In genomic region chr6:43798688-43799444, GRCh38 we compare ENCODE assay signal across 1 cellular context.
TF ChIP-seq lines count a peak whose summit lies in the region.

No MANE protein-coding gene starts in this region.

TF ChIP-seq in HepG2, 621 proteins besides CTCF, POLR2A, EP300 and RAD21 (continued from another document and continues in another):
- TF ChIP-seq, protein P1, sequence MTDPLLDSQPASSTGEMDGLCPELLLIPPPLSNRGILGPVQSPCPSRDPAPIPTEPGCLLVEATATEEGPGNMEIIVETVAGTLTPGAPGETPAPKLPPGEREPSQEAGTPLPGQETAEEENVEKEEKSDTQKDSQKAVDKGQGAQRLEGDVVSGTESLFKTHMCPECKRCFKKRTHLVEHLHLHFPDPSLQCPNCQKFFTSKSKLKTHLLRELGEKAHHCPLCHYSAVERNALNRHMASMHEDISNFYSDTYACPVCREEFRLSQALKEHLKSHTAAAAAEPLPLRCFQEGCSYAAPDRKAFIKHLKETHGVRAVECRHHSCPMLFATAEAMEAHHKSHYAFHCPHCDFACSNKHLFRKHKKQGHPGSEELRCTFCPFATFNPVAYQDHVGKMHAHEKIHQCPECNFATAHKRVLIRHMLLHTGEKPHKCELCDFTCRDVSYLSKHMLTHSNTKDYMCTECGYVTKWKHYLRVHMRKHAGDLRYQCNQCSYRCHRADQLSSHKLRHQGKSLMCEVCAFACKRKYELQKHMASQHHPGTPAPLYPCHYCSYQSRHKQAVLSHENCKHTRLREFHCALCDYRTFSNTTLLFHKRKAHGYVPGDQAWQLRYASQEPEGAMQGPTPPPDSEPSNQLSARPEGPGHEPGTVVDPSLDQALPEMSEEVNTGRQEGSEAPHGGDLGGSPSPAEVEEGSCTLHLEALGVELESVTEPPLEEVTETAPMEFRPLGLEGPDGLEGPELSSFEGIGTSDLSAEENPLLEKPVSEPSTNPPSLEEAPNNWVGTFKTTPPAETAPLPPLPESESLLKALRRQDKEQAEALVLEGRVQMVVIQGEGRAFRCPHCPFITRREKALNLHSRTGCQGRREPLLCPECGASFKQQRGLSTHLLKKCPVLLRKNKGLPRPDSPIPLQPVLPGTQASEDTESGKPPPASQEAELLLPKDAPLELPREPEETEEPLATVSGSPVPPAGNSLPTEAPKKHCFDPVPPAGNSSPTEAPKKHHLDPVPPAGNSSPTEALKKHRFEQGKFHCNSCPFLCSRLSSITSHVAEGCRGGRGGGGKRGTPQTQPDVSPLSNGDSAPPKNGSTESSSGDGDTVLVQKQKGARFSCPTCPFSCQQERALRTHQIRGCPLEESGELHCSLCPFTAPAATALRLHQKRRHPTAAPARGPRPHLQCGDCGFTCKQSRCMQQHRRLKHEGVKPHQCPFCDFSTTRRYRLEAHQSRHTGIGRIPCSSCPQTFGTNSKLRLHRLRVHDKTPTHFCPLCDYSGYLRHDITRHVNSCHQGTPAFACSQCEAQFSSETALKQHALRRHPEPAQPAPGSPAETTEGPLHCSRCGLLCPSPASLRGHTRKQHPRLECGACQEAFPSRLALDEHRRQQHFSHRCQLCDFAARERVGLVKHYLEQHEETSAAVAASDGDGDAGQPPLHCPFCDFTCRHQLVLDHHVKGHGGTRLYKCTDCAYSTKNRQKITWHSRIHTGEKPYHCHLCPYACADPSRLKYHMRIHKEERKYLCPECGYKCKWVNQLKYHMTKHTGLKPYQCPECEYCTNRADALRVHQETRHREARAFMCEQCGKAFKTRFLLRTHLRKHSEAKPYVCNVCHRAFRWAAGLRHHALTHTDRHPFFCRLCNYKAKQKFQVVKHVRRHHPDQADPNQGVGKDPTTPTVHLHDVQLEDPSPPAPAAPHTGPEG (CRISPR knock-in tag; IDR thresholded peaks at IDR 0.05) = no peak
- no peak for TF ChIP-seq ATAD3A (CRISPR knock-in tag; IDR thresholded peaks at IDR 0.05)
- peak; percentile 46; the same call in 1 of the 2 replicates for TF ChIP-seq MYC (CRISPR knock-in tag; IDR thresholded peaks at IDR 0.05; ENCODE audit: borderline replicate concordance)
- no peak for TF ChIP-seq HNRNPLL (IDR thresholded peaks at IDR 0.05; ENCODE audit: low read depth, low read length, poor library complexity, severe bottlenecking)
- no peak for TF ChIP-seq ZNF101 (CRISPR knock-in tag; IDR thresholded peaks at IDR 0.05; ENCODE audit: borderline replicate concordance, low read depth)
- TF ChIP-seq CHD4 (IDR thresholded peaks at IDR 0.05; ENCODE audit: borderline replicate concordance, low read length) = no peak
- TF ChIP-seq ZSCAN31 (CRISPR knock-in tag; IDR thresholded peaks at IDR 0.05; ENCODE audit: low read depth) = no peak
- TF ChIP-seq, protein P2, sequence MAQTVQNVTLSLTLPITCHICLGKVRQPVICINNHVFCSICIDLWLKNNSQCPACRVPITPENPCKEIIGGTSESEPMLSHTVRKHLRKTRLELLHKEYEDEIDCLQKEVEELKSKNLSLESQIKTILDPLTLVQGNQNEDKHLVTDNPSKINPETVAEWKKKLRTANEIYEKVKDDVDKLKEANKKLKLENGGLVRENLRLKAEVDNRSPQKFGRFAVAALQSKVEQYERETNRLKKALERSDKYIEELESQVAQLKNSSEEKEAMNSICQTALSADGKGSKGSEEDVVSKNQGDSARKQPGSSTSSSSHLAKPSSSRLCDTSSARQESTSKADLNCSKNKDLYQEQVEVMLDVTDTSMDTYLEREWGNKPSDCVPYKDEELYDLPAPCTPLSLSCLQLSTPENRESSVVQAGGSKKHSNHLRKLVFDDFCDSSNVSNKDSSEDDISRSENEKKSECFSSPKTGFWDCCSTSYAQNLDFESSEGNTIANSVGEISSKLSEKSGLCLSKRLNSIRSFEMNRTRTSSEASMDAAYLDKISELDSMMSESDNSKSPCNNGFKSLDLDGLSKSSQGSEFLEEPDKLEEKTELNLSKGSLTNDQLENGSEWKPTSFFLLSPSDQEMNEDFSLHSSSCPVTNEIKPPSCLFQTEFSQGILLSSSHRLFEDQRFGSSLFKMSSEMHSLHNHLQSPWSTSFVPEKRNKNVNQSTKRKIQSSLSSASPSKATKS (CRISPR knock-in tag; IDR thresholded peaks at IDR 0.05) = no peak
- TF ChIP-seq, protein P3, sequence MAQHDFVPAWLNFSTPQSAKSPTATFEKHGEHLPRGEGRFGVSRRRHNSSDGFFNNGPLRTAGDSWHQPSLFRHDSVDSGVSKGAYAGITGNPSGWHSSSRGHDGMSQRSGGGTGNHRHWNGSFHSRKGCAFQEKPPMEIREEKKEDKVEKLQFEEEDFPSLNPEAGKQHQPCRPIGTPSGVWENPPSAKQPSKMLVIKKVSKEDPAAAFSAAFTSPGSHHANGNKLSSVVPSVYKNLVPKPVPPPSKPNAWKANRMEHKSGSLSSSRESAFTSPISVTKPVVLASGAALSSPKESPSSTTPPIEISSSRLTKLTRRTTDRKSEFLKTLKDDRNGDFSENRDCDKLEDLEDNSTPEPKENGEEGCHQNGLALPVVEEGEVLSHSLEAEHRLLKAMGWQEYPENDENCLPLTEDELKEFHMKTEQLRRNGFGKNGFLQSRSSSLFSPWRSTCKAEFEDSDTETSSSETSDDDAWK (CRISPR knock-in tag; IDR thresholded peaks at IDR 0.05) = no peak
- TF ChIP-seq POLR2G (IDR thresholded peaks at IDR 0.05; ENCODE audit: low read depth, low read length) = no peak
- TF ChIP-seq ZNF687 (CRISPR knock-in tag; IDR thresholded peaks at IDR 0.05) = peak; percentile 77
- TF ChIP-seq SRY (CRISPR knock-in tag; IDR thresholded peaks at IDR 0.05) = no peak
- no peak for TF ChIP-seq SNAPC5 (CRISPR knock-in tag; IDR thresholded peaks at IDR 0.05; ENCODE audit: borderline replicate concordance)
- no peak for TF ChIP-seq ZNF263 (CRISPR knock-in tag; IDR thresholded peaks at IDR 0.05)
- no peak for TF ChIP-seq FOXJ3 (CRISPR knock-in tag; IDR thresholded peaks at IDR 0.05; ENCODE audit: borderline replicate concordance)
- TF ChIP-seq, protein P4, sequence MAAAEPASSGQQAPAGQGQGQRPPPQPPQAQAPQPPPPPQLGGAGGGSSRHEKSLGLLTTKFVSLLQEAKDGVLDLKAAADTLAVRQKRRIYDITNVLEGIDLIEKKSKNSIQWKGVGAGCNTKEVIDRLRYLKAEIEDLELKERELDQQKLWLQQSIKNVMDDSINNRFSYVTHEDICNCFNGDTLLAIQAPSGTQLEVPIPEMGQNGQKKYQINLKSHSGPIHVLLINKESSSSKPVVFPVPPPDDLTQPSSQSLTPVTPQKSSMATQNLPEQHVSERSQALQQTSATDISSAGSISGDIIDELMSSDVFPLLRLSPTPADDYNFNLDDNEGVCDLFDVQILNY (CRISPR knock-in tag; conservative IDR thresholded peaks at IDR 0.05) = no peak
- no peak for TF ChIP-seq NBN (conservative IDR thresholded peaks at IDR 0.05)
- TF ChIP-seq GTF3A (CRISPR knock-in tag; conservative IDR thresholded peaks at IDR 0.05) = 0 out of 2 replicates have a peak, but pooled peaks have one; percentile 61
- no peak for TF ChIP-seq IKZF4 (CRISPR knock-in tag; IDR thresholded peaks at IDR 0.05; ENCODE audit: borderline replicate concordance, low read depth, not compliant biosample characterization)
- TF ChIP-seq SALL1 (CRISPR knock-in tag; IDR thresholded peaks at IDR 0.05) = peak; percentile 80
- TF ChIP-seq, protein P5, sequence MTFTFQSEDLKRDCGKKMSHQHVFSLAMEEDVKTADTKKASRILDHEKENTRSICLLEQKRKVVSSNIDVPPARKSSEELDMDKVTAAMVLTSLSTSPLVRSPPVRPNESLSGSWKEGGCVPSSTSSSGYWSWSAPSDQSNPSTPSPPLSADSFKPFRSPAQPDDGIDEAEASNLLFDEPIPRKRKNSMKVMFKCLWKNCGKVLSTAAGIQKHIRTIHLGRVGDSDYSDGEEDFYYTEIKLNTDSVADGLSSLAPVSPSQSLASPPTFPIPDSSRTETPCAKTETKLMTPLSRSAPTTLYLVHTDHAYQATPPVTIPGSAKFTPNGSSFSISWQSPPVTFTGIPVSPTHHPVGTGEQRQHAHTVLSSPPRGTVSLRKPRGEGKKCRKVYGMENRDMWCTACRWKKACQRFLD (CRISPR knock-in tag; IDR thresholded peaks at IDR 0.05; ENCODE audit: borderline replicate concordance) = no peak
- TF ChIP-seq IRX3 (CRISPR knock-in tag; IDR thresholded peaks at IDR 0.05; ENCODE audit: borderline replicate concordance, low read depth) = no peak
- TF ChIP-seq SP4 (CRISPR knock-in tag; IDR thresholded peaks at IDR 0.05) = no peak; the same call in 1 of the 2 replicates
- TF ChIP-seq ETV6 (CRISPR knock-in tag; conservative IDR thresholded peaks at IDR 0.05) = no peak
- no peak for TF ChIP-seq RFX3 (CRISPR knock-in tag; IDR thresholded peaks at IDR 0.05)
- no peak for TF ChIP-seq REL (CRISPR knock-in tag; conservative IDR thresholded peaks at IDR 0.05)
- TF ChIP-seq ZSCAN29 (CRISPR knock-in tag; conservative IDR thresholded peaks at IDR 0.05) = no peak
- no peak for TF ChIP-seq GLMP (CRISPR knock-in tag; IDR thresholded peaks at IDR 0.05; ENCODE audit: borderline replicate concordance)
- TF ChIP-seq ZNF44 (CRISPR knock-in tag; IDR thresholded peaks at IDR 0.05) = no peak
- TF ChIP-seq MZF1 (CRISPR knock-in tag; IDR thresholded peaks at IDR 0.05; ENCODE audit: borderline replicate concordance) = no peak
- no peak for TF ChIP-seq ZC3H13 (CRISPR knock-in tag; IDR thresholded peaks at IDR 0.05)
- TF ChIP-seq TMF1 (CRISPR knock-in tag; IDR thresholded peaks at IDR 0.05; ENCODE audit: low read depth) = no peak
- no peak for TF ChIP-seq HOXA9 (CRISPR knock-in tag; IDR thresholded peaks at IDR 0.05; ENCODE audit: borderline replicate concordance)
- no peak for TF ChIP-seq ZNF737 (CRISPR knock-in tag; IDR thresholded peaks at IDR 0.05; ENCODE audit: borderline replicate concordance)
- TF ChIP-seq PTBP1 (IDR thresholded peaks at IDR 0.05; ENCODE audit: low read depth, low read length, poor library complexity, severe bottlenecking) = no peak
- TF ChIP-seq ZBTB8A (CRISPR knock-in tag; IDR thresholded peaks at IDR 0.05; ENCODE audit: borderline replicate concordance, low read depth) = no peak
- no peak for TF ChIP-seq DR1 (CRISPR knock-in tag; IDR thresholded peaks at IDR 0.05)
- no peak for TF ChIP-seq GABPA (IDR thresholded peaks at IDR 0.05; ENCODE audit: low read depth, low read length)
- no peak for TF ChIP-seq GABPA (CRISPR knock-in tag; IDR thresholded peaks at IDR 0.05; ENCODE audit: low read depth)
- no peak for TF ChIP-seq ISL2 (CRISPR knock-in tag; IDR thresholded peaks at IDR 0.05)
- TF ChIP-seq KDM5A (IDR thresholded peaks at IDR 0.05; ENCODE audit: borderline replicate concordance, low read length) = no peak
- no peak for TF ChIP-seq ZBTB21 (CRISPR knock-in tag; IDR thresholded peaks at IDR 0.05)
- no peak for TF ChIP-seq ZNF816 (CRISPR knock-in tag; IDR thresholded peaks at IDR 0.05; ENCODE audit: borderline replicate concordance)
- TF ChIP-seq ZNF567 (CRISPR knock-in tag; IDR thresholded peaks at IDR 0.05; ENCODE audit: borderline replicate concordance) = no peak
- peak; percentile 96 for TF ChIP-seq ARID5B (CRISPR knock-in tag; IDR thresholded peaks at IDR 0.05)
